ENCODE assay signal across 25 cellular contexts in the genomic region with DNA sequence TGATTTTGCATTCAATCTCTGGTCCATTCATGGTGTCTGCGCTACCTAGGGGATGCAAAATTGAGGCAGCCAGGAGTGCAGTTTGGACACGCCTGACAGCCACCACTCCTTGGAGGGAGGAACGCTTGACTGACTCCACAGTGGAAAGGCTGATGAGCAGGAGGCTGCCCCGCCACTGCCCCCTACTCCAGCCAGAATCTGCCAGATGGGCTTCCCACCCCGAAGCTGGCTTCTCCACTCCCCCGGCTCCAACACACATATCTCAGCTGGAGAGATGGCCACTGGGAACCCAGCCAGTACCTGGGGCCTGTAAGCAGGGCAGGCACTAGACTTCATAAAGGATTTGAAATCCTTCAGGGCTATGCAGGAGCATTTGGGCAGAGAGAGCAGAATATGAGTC. TPM values are rescaled to one million over a fixed set of nuclear protein-coding genes. Genes with fewer than 3 reads are reported as not detected.
"Had no signal": no experiment of that assay in that cellular context is flagged by ENCODE, and none has a peak within 500 bp of the region (broad histone marks: within the 10 kb centered on the region; RNA-seq: fewer than 3 reads in every experiment).

No MANE protein-coding gene starts in this region.

- ATAC-seq: activated naive CD4-positive, alpha-beta T cell treated with anti-CD3 and anti-CD28 coated beads, Interleukin-2, amount 50 U/mL, for 72 hours; activated T-cell treated with anti-CD3 and anti-CD28 coated beads, Interleukin-2, amount 50 U/mL, for 72 hours; foreskin keratinocyte; heart left ventricle; left ventricle myocardium superior had no signal

- H3K4me3 ChIP-seq: esophagus muscularis mucosa, heart left ventricle, right atrium auricular region, smooth muscle cell, tibial nerve had no signal

- H3K27me3 ChIP-seq: right atrium auricular region had no signal

- H3K27ac ChIP-seq: esophagus muscularis mucosa, foreskin keratinocyte, heart left ventricle, parathyroid adenoma, right atrium auricular region, tibial nerve, VCaP had no signal

- H3K27ac Mint-ChIP-seq: activated T-cell treated with anti-CD3 and anti-CD28 coated beads, Interleukin-2, amount 50 U/mL, for 72 hours; dendritic cell treated with granulocyte-macrophage colony-stimulating factor and Interleukin-4, amounts not matched to agents 40 ng/mL and 50 ng/mL, for 4 days had no signal

- H3K9me3 Mint-ChIP-seq: activated naive CD4-positive, alpha-beta T cell treated with anti-CD3 and anti-CD28 coated beads, Interleukin-2, amount 50 U/mL, for 72 hours; activated T-cell treated with anti-CD3 and anti-CD28 coated beads, Interleukin-2, amount 50 U/mL, for 72 hours; central memory CD8-positive, alpha-beta T cell; dendritic cell treated with granulocyte-macrophage colony-stimulating factor and Interleukin-4, amounts not matched to agents 40 ng/mL and 50 ng/mL, for 4 days; neural crest cell had no signal

- H3K9me3 ChIP-seq: esophagus muscularis mucosa, heart left ventricle, right atrium auricular region, tibial nerve had no signal

- H3K36me3 ChIP-seq: esophagus muscularis mucosa, heart left ventricle, right atrium auricular region, tibial nerve had no signal

- H3K4me1 ChIP-seq: esophagus muscularis mucosa, foreskin keratinocyte, heart left ventricle, parathyroid adenoma, right atrium auricular region, tibial nerve had no signal

- H3K36me3 Mint-ChIP-seq: activated naive CD4-positive, alpha-beta T cell treated with anti-CD3 and anti-CD28 coated beads, Interleukin-2, amount 50 U/mL, for 72 hours had no signal

- H3K4me3 Mint-ChIP-seq: activated T-cell treated with anti-CD3 and anti-CD28 coated beads, Interleukin-2, amount 50 U/mL, for 72 hours; central memory CD8-positive, alpha-beta T cell; dendritic cell treated with granulocyte-macrophage colony-stimulating factor and Interleukin-4, amounts not matched to agents 40 ng/mL and 50 ng/mL, for 4 days; neural crest cell had no signal

- H3K4me1 Mint-ChIP-seq: central memory CD8-positive, alpha-beta T cell; neural crest cell had no signal

- DNase-seq: activated CD4-positive, alpha-beta T cell treated with anti-CD3 and anti-CD28 coated beads for 4 hours; activated CD4-positive, alpha-beta T cell treated with anti-CD3 and anti-CD28 coated beads, Interleukin-2, amount 50 U/mL, for 4 hours; activated naive CD4-positive, alpha-beta T cell; activated T-cell treated with anti-CD3 and anti-CD28 coated beads for 4 hours; activated T-cell treated with anti-CD3 and anti-CD28 coated beads, Interleukin-2, amount 50 U/mL, for 72 hours; foreskin keratinocyte; heart left ventricle; left ventricle myocardium superior; nucleus accumbens; stimulated activated CD4-positive, alpha-beta T cell treated with anti-CD3 and anti-CD28 coated beads, Interleukin-2, amount 100 ng/mL, for 24 hours; stimulated activated naive CD4-positive, alpha-beta T cell treated with Interleukin-2 at 50 U/mL for 16 hours; T-helper 9 cell had no signal

RNA-seq across cellular contexts. Expression of a gene that starts 58.0 kb away (rescaled TPM):
- total RNA-seq: bronchial epithelial cell, lung microvascular endothelial cell, pulmonary artery endothelial cell, smooth muscle cell had no signal
